ENCODE assay signal across 1 cellular context in the genomic region with DNA sequence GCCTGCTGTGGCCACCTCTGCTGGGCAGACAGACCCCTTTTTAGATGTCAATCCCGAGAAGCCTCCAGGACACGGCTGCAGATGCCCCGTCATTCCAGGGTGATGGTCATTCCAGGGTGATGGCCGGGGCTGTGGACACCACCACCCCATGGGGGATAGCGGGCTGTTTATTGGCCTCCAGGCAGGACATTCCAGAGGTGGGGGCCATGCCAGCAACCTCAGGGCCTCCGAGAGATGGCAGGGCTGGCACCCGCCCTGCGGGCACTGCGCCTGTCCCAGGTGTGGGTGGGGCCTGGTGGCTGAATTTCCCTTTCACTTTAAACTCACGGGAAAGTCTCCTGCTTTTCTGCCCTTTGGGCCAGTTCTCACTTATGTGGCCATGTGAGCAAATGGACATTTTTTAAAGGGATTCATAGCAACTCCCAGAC.
TF ChIP-seq lines count a peak whose summit lies in the region.

No MANE protein-coding gene starts in this region.

TF ChIP-seq in HepG2, 621 proteins besides CTCF, POLR2A, EP300 and RAD21:
- 0 out of 2 replicates have a peak, but pooled peaks have one; percentile 41 for TF ChIP-seq POLR2G (IDR thresholded peaks at IDR 0.05; ENCODE audit: low read depth, low read length)
- peak; percentile 26; the same call in 1 of the 2 replicates for TF ChIP-seq HOXA3 (CRISPR knock-in tag; IDR thresholded peaks at IDR 0.05)
- TF ChIP-seq ZNF546 (CRISPR knock-in tag; conservative IDR thresholded peaks at IDR 0.05) = no peak
- no peak for TF ChIP-seq MEIS2 (CRISPR knock-in tag; IDR thresholded peaks at IDR 0.05)
- TF ChIP-seq HNRNPL (IDR thresholded peaks at IDR 0.05; ENCODE audit: low read depth, low read length) = peak; percentile 81; the same call in 1 of the 2 replicates
- TF ChIP-seq ZNF776 (CRISPR knock-in tag; IDR thresholded peaks at IDR 0.05) = peak; percentile 0; the same call in 1 of the 2 replicates
- TF ChIP-seq ZNF672 (CRISPR knock-in tag; IDR thresholded peaks at IDR 0.05) = no peak
- peak; percentile 84 for TF ChIP-seq AGO2 (optimal IDR thresholded peaks at IDR 0.05; ENCODE audit: low read depth, low read length)
- TF ChIP-seq ZNF558 (CRISPR knock-in tag; IDR thresholded peaks at IDR 0.05; ENCODE audit: borderline replicate concordance) = 0 out of 2 replicates have a peak, but pooled peaks have one; percentile 31
- peak; percentile 8; the same call in 1 of the 2 replicates for TF ChIP-seq ZFY (CRISPR knock-in tag; IDR thresholded peaks at IDR 0.05)
- TF ChIP-seq TBX2 (CRISPR knock-in tag; IDR thresholded peaks at IDR 0.05; ENCODE audit: borderline replicate concordance) = 0 out of 2 replicates have a peak, but pooled peaks have one; percentile 23
